Comparison of ENCODE assay signal across 13 cellular contexts in the genomic region with DNA sequence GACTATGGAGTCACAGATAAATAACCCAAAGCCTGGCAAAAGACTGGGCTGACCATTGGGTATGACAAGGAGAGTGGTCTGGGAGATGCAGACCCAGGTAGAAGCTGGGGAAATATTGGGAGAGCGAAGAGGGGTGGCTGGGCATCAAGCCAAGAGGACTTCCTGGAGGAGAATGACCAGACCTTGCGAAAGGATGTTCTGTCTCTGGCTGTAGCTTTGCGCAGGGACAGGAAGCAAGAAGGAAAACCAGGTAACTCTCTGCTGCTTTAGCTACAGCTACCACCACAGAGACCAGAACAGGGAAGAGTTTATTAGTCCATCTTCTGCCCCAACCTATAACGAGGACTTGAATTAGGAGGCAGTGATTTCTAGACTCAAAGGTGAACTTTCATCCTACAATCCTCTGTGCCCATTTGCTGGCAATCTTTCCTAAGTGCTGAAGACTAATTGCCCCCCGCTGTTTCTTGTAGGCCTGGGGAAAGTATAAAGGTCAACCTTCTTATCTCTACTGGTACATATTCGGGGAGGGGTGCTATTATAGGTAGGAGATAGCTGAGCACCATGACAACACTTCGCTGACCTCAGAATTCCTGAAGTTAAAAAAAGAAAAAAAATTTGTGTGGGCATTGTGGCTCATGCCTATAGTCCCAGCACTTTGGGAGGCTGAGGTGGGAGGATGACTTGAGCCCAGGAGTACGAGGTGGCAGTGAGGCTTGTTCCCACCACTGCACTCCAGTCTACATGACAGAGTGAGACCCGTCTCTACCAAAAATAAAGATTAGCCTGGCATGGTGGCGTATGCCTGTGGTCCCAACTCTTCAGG.
"Had no signal": no experiment of that assay in that cellular context is flagged by ENCODE, and none has a peak within 500 bp of the region (broad histone marks: within the 10 kb centered on the region; RNA-seq: fewer than 3 reads in every experiment).

No MANE protein-coding gene starts in this region.

- H3K36me3 ChIP-seq: heart right ventricle, pancreas, vagina had no signal

- H3K4me3 ChIP-seq: heart right ventricle, pancreas, skin epidermis, vagina had no signal

- DNase-seq: activated CD4-positive, alpha-beta T cell treated with anti-CD3 and anti-CD28 coated beads, Interleukin-2, amount 50 U/mL, for 1 hour; activated CD4-positive, CD25-positive, alpha-beta regulatory T cell; heart right ventricle; midbrain; naive B cell; retina had no signal

- FAIRE-seq: bronchial epithelial cell, frontal cortex, keratinocyte, pancreas, TTC549 had no signal

- H3K9me3 ChIP-seq: heart right ventricle, pancreas, vagina had no signal

- H3K27ac ChIP-seq: heart right ventricle, skin epidermis, vagina had no signal

- H3K27me3 ChIP-seq: heart right ventricle, pancreas, vagina had no signal
